Comparison of ENCODE assay signal across 8 cellular contexts in the genomic region with DNA sequence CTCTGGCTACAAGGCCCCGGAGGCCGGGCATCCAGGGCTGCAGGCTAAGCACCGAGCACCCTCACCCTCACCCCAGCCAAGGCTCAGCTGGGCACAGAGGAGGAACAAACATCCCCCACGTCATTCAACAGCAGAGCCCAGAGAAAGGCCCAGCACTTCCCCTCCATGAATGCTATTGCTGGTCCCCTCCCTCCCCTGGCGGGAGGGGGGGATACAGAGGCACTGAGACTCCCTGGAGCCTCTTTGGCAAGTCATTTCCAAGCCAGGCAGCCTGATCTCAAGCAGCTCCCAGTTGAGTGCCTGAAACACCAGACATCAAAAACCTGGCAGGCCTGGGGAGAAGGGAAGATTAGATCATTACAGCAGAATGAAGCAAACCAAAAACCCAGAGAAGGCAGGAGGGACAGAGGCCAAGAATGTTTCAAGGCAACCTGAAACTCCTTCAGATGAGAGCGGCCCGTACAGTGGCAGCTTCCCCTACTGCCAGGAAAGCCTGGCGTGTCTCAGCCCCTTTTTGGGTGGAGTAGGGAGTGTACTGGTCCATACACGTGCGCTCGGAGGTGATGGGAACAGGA.
DNase-seq lines count a peak whose midpoint lies in the region; ATAC-seq, FAIRE-seq and TF ChIP-seq lines count a peak whose summit lies in the region.
"Had no signal": no experiment of that assay in that cellular context is flagged by ENCODE, and none has a peak within 500 bp of the region (broad histone marks: within the 10 kb centered on the region; RNA-seq: fewer than 3 reads in every experiment).

No MANE protein-coding gene starts in this region.

- peak overlapping the region; percentile 2 for H3K27ac ChIP-seq in ectodermal cell (ENCODE audit: insufficient read depth, low read depth, low read length, poor library complexity, severe bottlenecking)

- no peak for ATAC-seq in GM18519 (IDR thresholded peaks at IDR 0.05; ENCODE audit: low FRiP score, unreplicated experiment)
- no peak for ATAC-seq in GM18873 (IDR thresholded peaks at IDR 0.05; ENCODE audit: low FRiP score, unreplicated experiment)
- ATAC-seq in GM18511 (IDR thresholded peaks at IDR 0.05; ENCODE audit: unreplicated experiment), result no peak

- no peaks in the 10 kb centered on the region for H3K36me3 ChIP-seq in ectodermal cell (ENCODE audit: control insufficient read depth, insufficient read depth, low read length)

- no peak for DNase-seq in H54 (ENCODE audit: insufficient read length, low spot score)
- peak; percentile 39 for DNase-seq in NOMO-1 treated with DMSO at 0.1 percent for 48 hours (lab: John Stamatoyannopoulos, UW; ENCODE audit: unreplicated experiment)
- peak; percentile 90 for DNase-seq in myocyte (ENCODE audit: low read depth)

- peaks cover 52% of the 10 kb centered on the region for H3K4me1 ChIP-seq in ectodermal cell (ENCODE audit: control insufficient read depth, insufficient read depth, low read length)

- no peaks in the 10 kb centered on the region for H3K27me3 ChIP-seq in ectodermal cell (ENCODE audit: control insufficient read depth, insufficient read depth, low read length, poor library complexity, severe bottlenecking)

- TF ChIP-seq POLR2A in H54 (IDR thresholded peaks at IDR 0.05; ENCODE audit: low read depth, low read length), result peak; percentile 10; the same call in 1 of the 2 replicates

- H3K4me3 ChIP-seq in ectodermal cell (ENCODE audit: insufficient read depth, low read depth, low read length), result no peak overlapping the region

- 47 to 54% methylated on average over 11 of the region's 11 CpGs for WGBS in ectodermal cell, 2 experiments

- FAIRE-seq in H54 (lab: Jason Lieb, UNC), result no peak
- FAIRE-seq: TTC549 had no signal

- H3K9me3 ChIP-seq in ectodermal cell (ENCODE audit: control insufficient read depth, low read length), result no peaks in the 10 kb centered on the region
